Comparison of ENCODE assay signal across 5 cellular contexts in genomic region chr10:33810986-33811385, GRCh38.
"Had no signal": no experiment of that assay in that cellular context is flagged by ENCODE, and none has a peak within 500 bp of the region (broad histone marks: within the 10 kb centered on the region; RNA-seq: fewer than 3 reads in every experiment).

No MANE protein-coding gene starts in this region.

- H3K4me3 Mint-ChIP-seq: GM23338, H9, IgD-negative memory B cell had no signal

- H3K27me3 Mint-ChIP-seq: IgD-negative memory B cell had no signal

- H3K27ac Mint-ChIP-seq: GM23338, IgD-negative memory B cell had no signal

- H3K4me3 ChIP-seq: GM23338 had no signal

- DNase-seq: H9, HCEC 1CT, KBM-7 had no signal

- H3K36me3 Mint-ChIP-seq: IgD-negative memory B cell had no signal
